Comparison of ENCODE assay signal across 1 cellular context in genomic region chr2:199764273-199764800, GRCh38.
TF ChIP-seq lines count a peak whose summit lies in the region.

No MANE protein-coding gene starts in this region.

TF ChIP-seq in HepG2, 621 proteins besides CTCF, POLR2A, EP300 and RAD21 (continued from another document and continues in another):
- TF ChIP-seq HMGXB4 (CRISPR knock-in tag; IDR thresholded peaks at IDR 0.05; ENCODE audit: borderline replicate concordance in 1 of 2, low read depth in 1 of 2) = no peak
- no peak for TF ChIP-seq POLR2AphosphoS2 (IDR thresholded peaks at IDR 0.05; ENCODE audit: low read depth, low read length)
- TF ChIP-seq ZSCAN20 (CRISPR knock-in tag; IDR thresholded peaks at IDR 0.05; ENCODE audit: borderline replicate concordance) = no peak
- TF ChIP-seq ZNF639 (CRISPR knock-in tag; conservative IDR thresholded peaks at IDR 0.05) = no peak
- TF ChIP-seq ZNF879 (CRISPR knock-in tag; IDR thresholded peaks at IDR 0.05) = no peak
- no peak for TF ChIP-seq ZNF205 (CRISPR knock-in tag; IDR thresholded peaks at IDR 0.05)
- TF ChIP-seq MED13 (CRISPR knock-in tag; IDR thresholded peaks at IDR 0.05) = no peak
- peak; percentile 65 for TF ChIP-seq NCOR1 (IDR thresholded peaks at IDR 0.05; ENCODE audit: borderline replicate concordance, low read length)
- TF ChIP-seq ZNF354B (CRISPR knock-in tag; IDR thresholded peaks at IDR 0.05) = no peak
- no peak for TF ChIP-seq ZKSCAN5 (CRISPR knock-in tag; IDR thresholded peaks at IDR 0.05)
- no peak for TF ChIP-seq NRL (CRISPR knock-in tag; IDR thresholded peaks at IDR 0.05; ENCODE audit: borderline replicate concordance)
- TF ChIP-seq ZBTB7B (CRISPR knock-in tag; IDR thresholded peaks at IDR 0.05) = no peak
- no peak for TF ChIP-seq FOXK1 (CRISPR knock-in tag; IDR thresholded peaks at IDR 0.05; ENCODE audit: borderline replicate concordance, low read depth)
- no peak for TF ChIP-seq CEBPZ (IDR thresholded peaks at IDR 0.05; ENCODE audit: low read length)
- TF ChIP-seq IKZF1 (IDR thresholded peaks at IDR 0.05) = no peak
- TF ChIP-seq ZNF83 (CRISPR knock-in tag; IDR thresholded peaks at IDR 0.05; ENCODE audit: borderline replicate concordance) = no peak
- TF ChIP-seq PRPF4 (IDR thresholded peaks at IDR 0.05; ENCODE audit: low read depth, low read length, poor library complexity, severe bottlenecking) = no peak
- no peak for TF ChIP-seq MATR3 (CRISPR knock-in tag; IDR thresholded peaks at IDR 0.05)
- TF ChIP-seq MIXL1 (CRISPR knock-in tag; IDR thresholded peaks at IDR 0.05) = no peak
- TF ChIP-seq ZFP91 (CRISPR knock-in tag; IDR thresholded peaks at IDR 0.05; ENCODE audit: borderline replicate concordance) = no peak
- TF ChIP-seq ISX (CRISPR knock-in tag; conservative IDR thresholded peaks at IDR 0.05) = no peak
- TF ChIP-seq KIAA2018 (CRISPR knock-in tag; IDR thresholded peaks at IDR 0.05; ENCODE audit: borderline replicate concordance) = no peak
- no peak for TF ChIP-seq LBX2 (CRISPR knock-in tag; IDR thresholded peaks at IDR 0.05; ENCODE audit: borderline replicate concordance)
- no peak for TF ChIP-seq ZNF235 (CRISPR knock-in tag; IDR thresholded peaks at IDR 0.05; ENCODE audit: borderline replicate concordance)
- no peak for TF ChIP-seq ZNF614 (CRISPR knock-in tag; IDR thresholded peaks at IDR 0.05; ENCODE audit: borderline replicate concordance)
- TF ChIP-seq ZNF670 (CRISPR knock-in tag; IDR thresholded peaks at IDR 0.05; ENCODE audit: borderline replicate concordance) = no peak
- no peak for TF ChIP-seq ZNF761 (CRISPR knock-in tag; conservative IDR thresholded peaks at IDR 0.05)
- TF ChIP-seq KLF6 (CRISPR knock-in tag; IDR thresholded peaks at IDR 0.05) = no peak
- TF ChIP-seq ZFP36L1 (CRISPR knock-in tag; IDR thresholded peaks at IDR 0.05) = peak; percentile 75
- TF ChIP-seq ZNF782 (CRISPR knock-in tag; IDR thresholded peaks at IDR 0.05; ENCODE audit: borderline replicate concordance) = no peak
- no peak for TF ChIP-seq ZNF781 (CRISPR knock-in tag; IDR thresholded peaks at IDR 0.05; ENCODE audit: borderline replicate concordance, not compliant biosample characterization)
- 0 out of 2 replicates have a peak, but pooled peaks have one; percentile 7 for TF ChIP-seq FOSL2 (CRISPR knock-in tag; IDR thresholded peaks at IDR 0.05)
- TF ChIP-seq SATB2 (CRISPR knock-in tag; IDR thresholded peaks at IDR 0.05) = no peak
- no peak for TF ChIP-seq SRSF9 (IDR thresholded peaks at IDR 0.05; ENCODE audit: borderline replicate concordance, insufficient read depth, low read depth, low read length, poor library complexity, severe bottlenecking)
- TF ChIP-seq SOX6 (IDR thresholded peaks at IDR 0.05) = no peak
- peak; percentile 48; the same call in 1 of the 2 replicates for TF ChIP-seq SOX6 (CRISPR knock-in tag; IDR thresholded peaks at IDR 0.05)
- no peak for TF ChIP-seq SP5 (CRISPR knock-in tag; IDR thresholded peaks at IDR 0.05; ENCODE audit: borderline replicate concordance, low read depth)
- TF ChIP-seq CCAR2 (optimal IDR thresholded peaks at IDR 0.05; ENCODE audit: low read depth, low read length) = no peak
- no peak for TF ChIP-seq RXRA (CRISPR knock-in tag; IDR thresholded peaks at IDR 0.05)
- no peak for TF ChIP-seq MBNL3 (CRISPR knock-in tag; conservative IDR thresholded peaks at IDR 0.05)
- TF ChIP-seq HNF4G (IDR thresholded peaks at IDR 0.05; ENCODE audit: borderline replicate concordance, low read depth, low read length) = peak; percentile 83
- TF ChIP-seq HNF4G (CRISPR knock-in tag; IDR thresholded peaks at IDR 0.05; ENCODE audit: borderline replicate concordance, low read depth) = peak; percentile 66; the same call in 1 of the 2 replicates
- 0 out of 2 replicates have a peak, but pooled peaks have one; percentile 12 for TF ChIP-seq MEIS1 (CRISPR knock-in tag; IDR thresholded peaks at IDR 0.05; ENCODE audit: borderline replicate concordance)
- no peak for TF ChIP-seq CCDC6 (CRISPR knock-in tag; IDR thresholded peaks at IDR 0.05)
- no peak for TF ChIP-seq ZXDC (CRISPR knock-in tag; IDR thresholded peaks at IDR 0.05)
- TF ChIP-seq PCBP2 (optimal IDR thresholded peaks at IDR 0.05; ENCODE audit: low read depth, low read length, poor library complexity, severe bottlenecking) = no peak
- TF ChIP-seq ZNF543 (CRISPR knock-in tag; IDR thresholded peaks at IDR 0.05) = no peak
- no peak for TF ChIP-seq MAFG (CRISPR knock-in tag; IDR thresholded peaks at IDR 0.05)
